Comparison of ENCODE assay signal across 22 cellular contexts in genomic region chr16:21199607-21200218, GRCh38. TPM values are rescaled to one million over a fixed set of nuclear protein-coding genes. Genes with fewer than 3 reads are reported as not detected.
"Had no signal": no experiment of that assay in that cellular context is flagged by ENCODE, and none has a peak within 500 bp of the region (broad histone marks: within the 10 kb centered on the region; RNA-seq: fewer than 3 reads in every experiment).

No MANE protein-coding gene starts in this region.

- H3K27ac ChIP-seq: RWPE1, SJCRH30, SK-N-MC had no signal

- DNase-seq: KBM-7, MV-4-11, NCI-H1048, NCI-H1105, NCI-H1417, NCI-H146, NCI-H1694 treated with DMSO at 0.1 percent for 48 hours, NCI-H1930, NCI-H2081, NCI-H2107, NCI-H2227 treated with DMSO at 0.1 percent for 48 hours, NCI-H510A, NCI-H524 treated with DMSO at 0.1 percent for 48 hours, NCI-H69, NCI-H774, SHP77, SJCRH30 had no signal

- H3K9me3 ChIP-seq: SJCRH30 had no signal

- H3K27me3 ChIP-seq: SJCRH30 had no signal

- H3K36me3 ChIP-seq: SJCRH30 had no signal

- H3K4me3 ChIP-seq: SJCRH30, SK-N-MC had no signal

- H3K4me1 ChIP-seq: SJCRH30 had no signal

RNA-seq across cellular contexts. Expression of gene ZP2, which starts 11.7 kb away (rescaled TPM):
- total RNA-seq: HT-29, LHCN-M2, MCF 10A, SJCRH30 had no signal

RNA-seq across cellular contexts. Expression of gene ANKS4B, which starts 33.8 kb away (rescaled TPM):
- total RNA-seq: LHCN-M2, MCF 10A had no signal

RNA-seq across cellular contexts. Expression of gene DNAH3, which starts 49.1 kb away (rescaled TPM):
- total RNA-seq: MCF 10A, SJCRH30 had no signal
